In genomic region chr1:112466078-112466660, GRCh38 we compare ENCODE assay signal across 8 cellular contexts. TPM values are rescaled to one million over a fixed set of nuclear protein-coding genes. Genes with fewer than 3 reads are reported as not detected.
DNase-seq lines count a peak whose midpoint lies in the region; ATAC-seq and TF ChIP-seq lines count a peak whose summit lies in the region.

No MANE protein-coding gene starts in this region.

- DNase-seq in CD4-positive, alpha-beta memory T cell, result peak; percentile 79 to 82 (median 80)
- peak; percentile 88 for DNase-seq in NCI-H774 (lab: John Stamatoyannopoulos, UW)
- DNase-seq in activated CD4-positive, alpha-beta memory T cell treated with anti-CD3 and anti-CD28 coated beads, Interleukin-2, amount 10 ng/mL, durations not matched to agents 7 days and 5 days, result peak; percentile 86
- peak; percentile 96 for DNase-seq in lower lobe of right lung
- peak; percentile 74 to 84 (median 79) for DNase-seq in stimulated activated CD4-positive, alpha-beta T cell treated with anti-CD3 and anti-CD28 coated beads, TNF-alpha, amount 100 ng/mL, for 24 hours (ENCODE audit: low read depth in 3 of 3)

- H3K9me3 ChIP-seq in CD4-positive, alpha-beta memory T cell (ENCODE audit: control insufficient read depth in 1 of 2, low read length in 2 of 2), result no peaks in the 10 kb centered on the region
- H3K9me3 ChIP-seq in duodenal mucosa (ENCODE audit: control insufficient read depth in 1 of 2, low read length in 2 of 2) (no peaks in the 10 kb centered on the region), lower lobe of right lung (no peaks in the 10 kb centered on the region)

- H3K9ac ChIP-seq in duodenal mucosa (ENCODE audit: low read depth in 1 of 2, low read length in 2 of 2), result peak overlapping the region; percentile 26 to 65

- no peaks in the 10 kb centered on the region for H3K36me3 Mint-ChIP-seq in CD4-positive, alpha-beta memory T cell
- H3K36me3 Mint-ChIP-seq in activated CD4-positive, alpha-beta memory T cell treated with anti-CD3 and anti-CD28 coated beads, Interleukin-2, amount 10 ng/mL, durations not matched to agents 7 days and 5 days (ENCODE audit: low read depth), result no peaks in the 10 kb centered on the region

- peaks cover 10% of the 10 kb centered on the region for H3K4me1 ChIP-seq in CD4-positive, alpha-beta memory T cell (ENCODE audit: insufficient read depth, low read length)
- H3K4me1 ChIP-seq in duodenal mucosa (ENCODE audit: control insufficient read depth in 1 of 2, insufficient read depth in 2 of 2, low read length in 2 of 2), result peaks cover 13 to 22% of the 10 kb centered on the region in 2 donors
- peaks cover 31% of the 10 kb centered on the region for H3K4me1 ChIP-seq in lower lobe of right lung

- H3K27me3 ChIP-seq in CD4-positive, alpha-beta memory T cell (ENCODE audit: insufficient read depth, low read length), result no peaks in the 10 kb centered on the region
- H3K27me3 ChIP-seq in duodenal mucosa (ENCODE audit: control insufficient read depth in 1 of 2, insufficient read depth in 2 of 2, low read length in 2 of 2), result no peaks in the 10 kb centered on the region
- H3K27me3 ChIP-seq in lower lobe of right lung (ENCODE audit: low read depth), result no peaks in the 10 kb centered on the region

- peak; percentile 87 for TF ChIP-seq CTCF in lower lobe of right lung (IDR thresholded peaks at IDR 0.05)

- H3K27me3 Mint-ChIP-seq in CD4-positive, alpha-beta memory T cell, result peaks cover 8 to 10% of the 10 kb centered on the region in 2 donors
- H3K27me3 Mint-ChIP-seq in activated CD4-positive, alpha-beta memory T cell treated with anti-CD3 and anti-CD28 coated beads, Interleukin-2, amount 10 ng/mL, durations not matched to agents 7 days and 5 days, result peaks cover 32% of the 10 kb centered on the region

- CTCF ChIA-PET in CD4-positive, alpha-beta memory T cell (lab: Charles Lee; ENCODE audit: partially characterized antibody), result interaction anchor here (0.6 to 9.0 kb wide), 24 partner anchors 9 to 404 kb away, joined by 3 to 203 read pairs (median 4); partner anchors contain the start of genes MOV10 and PPM1J
- CTCF ChIA-PET in activated CD4-positive, alpha-beta memory T cell treated with anti-CD3 and anti-CD28 coated beads, Interleukin-2, amount 10 ng/mL, durations not matched to agents 7 days and 5 days (lab: Charles Lee), result interaction anchor here (0.6 to 8.2 kb wide), 20 partner anchors 8 to 606 kb away, joined by 3 to 163 read pairs (median 4); partner anchors contain the start of genes CTTNBP2NL and WNT2B

- ATAC-seq in GM19452 (IDR thresholded peaks at IDR 0.05; ENCODE audit: unreplicated experiment) (peak; percentile 85), HG03571 (IDR thresholded peaks at IDR 0.05; ENCODE audit: unreplicated experiment) (peak; percentile 88), lower lobe of right lung (peak; percentile 88 to 95)

- H3K9me3 Mint-ChIP-seq in CD4-positive, alpha-beta memory T cell, result no peaks in the 10 kb centered on the region
- H3K9me3 Mint-ChIP-seq in activated CD4-positive, alpha-beta memory T cell treated with anti-CD3 and anti-CD28 coated beads, Interleukin-2, amount 10 ng/mL, durations not matched to agents 7 days and 5 days, result no peaks in the 10 kb centered on the region

- POLR2A ChIA-PET in CD4-positive, alpha-beta memory T cell (lab: Charles Lee; ENCODE audit: partially characterized antibody), result interaction anchor here (0.8 kb wide), 1 partner anchor 76 kb away, joined by 3 read pairs; no protein-coding TSS in a partner anchor
- POLR2A ChIA-PET in activated CD4-positive, alpha-beta memory T cell treated with anti-CD3 and anti-CD28 coated beads, Interleukin-2, amount 10 ng/mL, durations not matched to agents 7 days and 5 days (lab: Charles Lee), result interaction anchor here (1.2 kb wide), 1 partner anchor 75 kb away, joined by 5 read pairs; no protein-coding TSS in a partner anchor

- intact Hi-C loops in CD4-positive, alpha-beta memory T cell (cut with micrococcal nuclease), result loop anchor here (1.0 kb wide), 3 partner anchors 70 to 148 kb away; partner anchors contain the start of gene CTTNBP2NL
- intact Hi-C loops in lower lobe of right lung (cut with DNase I), result loop anchor here (5.0 kb wide), 1 partner anchor 74 kb away; no protein-coding TSS in a partner anchor

- peak overlapping the region in 1 of 2 donors; percentile 43 for H3K4me3 ChIP-seq in CD4-positive, alpha-beta memory T cell (ENCODE audit: low read length in 2 of 2)
- H3K4me3 ChIP-seq in duodenal mucosa (ENCODE audit: low read depth in 1 of 2, low read length in 2 of 2) (peak overlapping the region; percentile 68 to 69), lower lobe of right lung (peak overlapping the region; percentile 49)

- peak overlapping the region; percentile 74 to 91 (median 84) for H3K4me3 Mint-ChIP-seq in CD4-positive, alpha-beta memory T cell
- peak overlapping the region; percentile 73 for H3K4me3 Mint-ChIP-seq in activated CD4-positive, alpha-beta memory T cell treated with anti-CD3 and anti-CD28 coated beads, Interleukin-2, amount 10 ng/mL, durations not matched to agents 7 days and 5 days

- H3K27ac Mint-ChIP-seq in CD4-positive, alpha-beta memory T cell, result peak overlapping the region in 5 of 7 donors; percentile 16 to 85 (median 51)
- no peak overlapping the region for H3K27ac Mint-ChIP-seq in activated CD4-positive, alpha-beta memory T cell treated with anti-CD3 and anti-CD28 coated beads, Interleukin-2, amount 10 ng/mL, durations not matched to agents 7 days and 5 days

- peaks cover 4 to 12% (median 9%) of the 10 kb centered on the region in 4 donors for H3K4me1 Mint-ChIP-seq in CD4-positive, alpha-beta memory T cell
- peaks cover 17% of the 10 kb centered on the region for H3K4me1 Mint-ChIP-seq in activated CD4-positive, alpha-beta memory T cell treated with anti-CD3 and anti-CD28 coated beads, Interleukin-2, amount 10 ng/mL, durations not matched to agents 7 days and 5 days

- no peak overlapping the region for H3K27ac ChIP-seq in CD4-positive, alpha-beta memory T cell (ENCODE audit: low read depth, low read length)
- H3K27ac ChIP-seq in duodenal mucosa (ENCODE audit: low read depth, low read length) (no peak overlapping the region), lower lobe of right lung (peak overlapping the region; percentile 70)

- H3K36me3 ChIP-seq in CD4-positive, alpha-beta memory T cell (ENCODE audit: insufficient read depth, low read length), result no peaks in the 10 kb centered on the region
- no peaks in the 10 kb centered on the region for H3K36me3 ChIP-seq in duodenal mucosa (ENCODE audit: control insufficient read depth in 1 of 2, insufficient read depth in 2 of 2, low read length in 2 of 2)
- no peaks in the 10 kb centered on the region for H3K36me3 ChIP-seq in lower lobe of right lung

RNA-seq across cellular contexts. Expression of gene WNT2B, which starts 42.6 kb away (rescaled TPM):
- total RNA-seq in CD4-positive, alpha-beta memory T cell, result under 1 TPM; 0.70 to 0.91 TPM
- under 1 TPM; 0.21 to 0.23 TPM for polyA plus RNA-seq in CD4-positive, alpha-beta memory T cell
- total RNA-seq in activated CD4-positive, alpha-beta memory T cell treated with anti-CD3 and anti-CD28 coated beads, Interleukin-2, amount 10 ng/mL, durations not matched to agents 7 days and 5 days, result under 1 TPM; 0.08 to 0.15 TPM
- 11.8 TPM for total RNA-seq in lower lobe of right lung
